In the genomic region with DNA sequence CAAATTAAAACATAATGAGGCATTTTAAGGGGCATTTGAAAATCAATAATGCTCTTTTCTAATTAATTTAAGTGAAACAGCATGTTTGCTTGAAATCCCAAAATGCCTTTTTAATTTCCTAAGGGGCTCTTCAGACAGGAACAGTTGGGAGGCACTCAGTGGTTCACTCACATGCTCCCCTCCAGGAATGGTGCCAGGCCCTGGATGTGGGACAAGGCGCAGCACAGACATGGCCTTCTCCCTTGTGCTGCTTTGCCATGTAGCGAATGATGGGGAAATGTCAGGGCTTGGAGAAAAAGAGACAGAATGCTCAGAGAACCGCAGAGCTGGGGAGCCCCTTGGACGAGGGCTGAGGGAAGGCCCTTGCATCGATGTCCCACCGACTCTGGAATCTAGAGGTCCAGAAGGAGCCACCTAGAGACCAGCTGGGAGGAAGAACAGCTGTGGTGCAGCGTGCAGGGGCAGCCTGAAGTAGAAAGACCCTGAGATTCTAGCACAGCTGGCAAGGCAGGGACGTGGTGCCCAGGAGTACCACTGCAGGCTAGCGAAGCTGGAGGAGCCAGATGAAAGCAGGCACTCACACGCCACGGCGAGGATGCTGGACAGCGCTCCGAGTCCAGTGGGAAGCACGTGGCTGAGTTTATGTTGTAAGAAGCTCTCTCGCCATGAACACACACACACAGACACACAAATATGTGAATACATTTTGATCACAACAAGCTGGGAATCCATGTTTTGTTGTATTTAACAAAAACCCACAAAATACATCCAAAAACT, we compare ENCODE assay signal across 2 cellular contexts.
TF ChIP-seq lines count a peak whose summit lies in the region.

No MANE protein-coding gene starts in this region.

TF ChIP-seq in GM23338, 12 proteins besides CTCF, POLR2A, EP300 and RAD21:
- TF ChIP-seq STAT1 (IDR thresholded peaks at IDR 0.05; ENCODE audit: unreplicated experiment): no peak
- no peak for TF ChIP-seq NANOG (IDR thresholded peaks at IDR 0.05; ENCODE audit: borderline replicate concordance)
- TF ChIP-seq, protein P1, sequence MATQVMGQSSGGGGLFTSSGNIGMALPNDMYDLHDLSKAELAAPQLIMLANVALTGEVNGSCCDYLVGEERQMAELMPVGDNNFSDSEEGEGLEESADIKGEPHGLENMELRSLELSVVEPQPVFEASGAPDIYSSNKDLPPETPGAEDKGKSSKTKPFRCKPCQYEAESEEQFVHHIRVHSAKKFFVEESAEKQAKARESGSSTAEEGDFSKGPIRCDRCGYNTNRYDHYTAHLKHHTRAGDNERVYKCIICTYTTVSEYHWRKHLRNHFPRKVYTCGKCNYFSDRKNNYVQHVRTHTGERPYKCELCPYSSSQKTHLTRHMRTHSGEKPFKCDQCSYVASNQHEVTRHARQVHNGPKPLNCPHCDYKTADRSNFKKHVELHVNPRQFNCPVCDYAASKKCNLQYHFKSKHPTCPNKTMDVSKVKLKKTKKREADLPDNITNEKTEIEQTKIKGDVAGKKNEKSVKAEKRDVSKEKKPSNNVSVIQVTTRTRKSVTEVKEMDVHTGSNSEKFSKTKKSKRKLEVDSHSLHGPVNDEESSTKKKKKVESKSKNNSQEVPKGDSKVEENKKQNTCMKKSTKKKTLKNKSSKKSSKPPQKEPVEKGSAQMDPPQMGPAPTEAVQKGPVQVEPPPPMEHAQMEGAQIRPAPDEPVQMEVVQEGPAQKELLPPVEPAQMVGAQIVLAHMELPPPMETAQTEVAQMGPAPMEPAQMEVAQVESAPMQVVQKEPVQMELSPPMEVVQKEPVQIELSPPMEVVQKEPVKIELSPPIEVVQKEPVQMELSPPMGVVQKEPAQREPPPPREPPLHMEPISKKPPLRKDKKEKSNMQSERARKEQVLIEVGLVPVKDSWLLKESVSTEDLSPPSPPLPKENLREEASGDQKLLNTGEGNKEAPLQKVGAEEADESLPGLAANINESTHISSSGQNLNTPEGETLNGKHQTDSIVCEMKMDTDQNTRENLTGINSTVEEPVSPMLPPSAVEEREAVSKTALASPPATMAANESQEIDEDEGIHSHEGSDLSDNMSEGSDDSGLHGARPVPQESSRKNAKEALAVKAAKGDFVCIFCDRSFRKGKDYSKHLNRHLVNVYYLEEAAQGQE (IDR thresholded peaks at IDR 0.05; ENCODE audit: unreplicated experiment): peak; percentile 65
- TF ChIP-seq EZH2 (IDR thresholded peaks at IDR 0.05; ENCODE audit: low read depth, unreplicated experiment): no peak

TF ChIP-seq in GM12878, 131 proteins besides CTCF, POLR2A, EP300 and RAD21:
- TF ChIP-seq KDM1A (IDR thresholded peaks at IDR 0.05; ENCODE audit: borderline replicate concordance) (no peak), SIX5 (IDR thresholded peaks at IDR 0.05; ENCODE audit: low read depth, low read length, severe bottlenecking) (no peak), SRF (IDR thresholded peaks at IDR 0.05; ENCODE audit: low read depth in 2 of 2, low read length in 2 of 2) (no peak), ZNF274 (IDR thresholded peaks at IDR 0.05; ENCODE audit: insufficient read depth, insufficient read length) (no peak)
- TF ChIP-seq, protein P1 (IDR thresholded peaks at IDR 0.05; ENCODE audit: low read depth, low read length): 0 out of 2 replicates have a peak, but pooled peaks have one; percentile 48
